ENCODE assay signal across 6 cellular contexts in the genomic region with DNA sequence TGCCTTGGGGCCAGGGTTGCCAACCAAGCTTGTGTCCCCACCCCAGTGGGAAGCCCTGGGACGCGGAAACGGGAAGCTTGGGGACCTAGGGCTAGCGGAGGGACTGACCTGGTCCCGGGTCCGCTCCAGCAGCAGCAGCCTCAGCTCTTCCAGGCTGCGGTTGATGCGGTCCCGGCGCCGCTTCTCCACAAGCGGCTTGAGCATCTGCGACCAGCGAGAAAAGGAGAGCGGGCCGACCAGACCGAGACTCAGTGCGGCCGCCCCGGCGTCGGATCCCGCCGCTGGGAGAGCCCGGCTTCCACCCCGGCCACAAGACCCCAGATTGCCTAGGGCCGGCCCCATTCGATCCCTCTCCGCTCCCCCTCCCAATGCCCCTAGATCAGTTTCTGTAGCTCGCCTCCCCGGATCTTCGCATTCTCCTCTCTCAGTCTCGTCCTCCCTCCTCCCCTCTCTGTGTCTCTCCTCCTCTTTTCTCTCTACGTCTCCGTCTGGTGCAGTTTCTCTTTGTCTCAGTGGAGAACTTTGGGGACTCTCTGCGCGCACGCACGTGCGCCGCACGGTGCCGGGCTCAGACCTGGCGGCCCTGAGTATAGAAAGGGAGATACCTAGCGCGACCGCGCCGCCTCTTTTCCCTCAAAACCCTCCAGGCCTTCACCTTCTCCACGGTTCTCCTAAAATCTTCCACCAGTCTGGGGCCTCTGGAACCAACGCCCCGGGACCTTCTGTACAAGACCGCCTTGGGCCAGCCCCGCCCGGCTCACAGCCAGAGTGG.
DNase-seq lines count a peak whose midpoint lies in the region; ATAC-seq lines count a peak whose summit lies in the region.

No MANE protein-coding gene starts in this region.

- H3K4me3 ChIP-seq in muscle layer of duodenum (ENCODE audit: low read depth in 1 of 2, low read length in 2 of 2) = peak overlapping the region; percentile 57 to 73

- no peak for ATAC-seq in HG03442 (IDR thresholded peaks at IDR 0.05; ENCODE audit: unreplicated experiment)
- ATAC-seq in HG03095 (IDR thresholded peaks at IDR 0.05; ENCODE audit: unreplicated experiment) = no peak
- ATAC-seq in HG03460 (IDR thresholded peaks at IDR 0.05; ENCODE audit: unreplicated experiment) = no peak

- H3K27ac ChIP-seq in muscle layer of duodenum (ENCODE audit: low read length) = no peak overlapping the region

- H3K4me1 Mint-ChIP-seq in activated naive CD8-positive, alpha-beta T cell (ENCODE audit: low read depth) = peaks cover 69% of the 10 kb centered on the region

- peak overlapping the region; percentile 71 for H3K27ac Mint-ChIP-seq in activated naive CD8-positive, alpha-beta T cell

- no peaks in the 10 kb centered on the region for H3K9me3 Mint-ChIP-seq in activated naive CD8-positive, alpha-beta T cell (ENCODE audit: low read depth)

- H3K27me3 ChIP-seq in muscle layer of duodenum (ENCODE audit: low read depth, low read length) = peaks cover 31% of the 10 kb centered on the region

- H3K36me3 ChIP-seq in muscle layer of duodenum (ENCODE audit: control insufficient read depth in 1 of 2, insufficient read depth in 2 of 2, low read length in 2 of 2) = no peaks in the 10 kb centered on the region

- peak overlapping the region; percentile 91 for H3K4me3 Mint-ChIP-seq in activated naive CD8-positive, alpha-beta T cell

- H3K4me1 ChIP-seq in muscle layer of duodenum (ENCODE audit: control insufficient read depth in 1 of 2, insufficient read depth in 2 of 2, low read length in 2 of 2) = peaks cover 25 to 71% of the 10 kb centered on the region in 2 donors

- peak; percentile 56 for DNase-seq in KBM-7

- peaks cover 6% of the 10 kb centered on the region for H3K27me3 Mint-ChIP-seq in activated naive CD8-positive, alpha-beta T cell

- in situ Hi-C loops in KBM-7 (cut with MboI; ENCODE audit: low pct_unique_long_range_greater_than_20kb, low sequenced_read_pairs) = no loop called here

- no peaks in the 10 kb centered on the region for H3K36me3 Mint-ChIP-seq in activated naive CD8-positive, alpha-beta T cell

- H3K9me3 ChIP-seq in muscle layer of duodenum (ENCODE audit: control insufficient read depth in 1 of 2, low read length in 2 of 2) = no peaks in the 10 kb centered on the region
